Comparison of ENCODE assay signal across 8 cellular contexts in the genomic region with DNA sequence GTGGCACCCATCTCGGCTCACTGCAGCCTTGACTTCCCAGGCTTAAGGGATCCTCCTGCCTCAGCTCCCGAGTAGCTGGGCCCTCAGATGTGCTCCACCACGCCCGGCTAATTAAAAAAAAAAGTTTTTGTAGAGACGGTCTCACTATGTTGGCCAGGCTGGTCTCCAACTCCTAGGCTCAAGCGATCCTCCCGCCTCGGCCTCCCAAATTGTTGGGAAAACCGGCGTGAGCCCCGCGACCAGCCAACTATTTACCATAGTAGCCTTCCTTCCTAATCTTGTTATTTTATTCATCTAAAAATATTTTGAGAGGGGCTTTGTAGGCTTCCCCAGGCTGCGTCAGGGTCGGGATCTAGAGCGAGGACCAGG. TPM values are rescaled to one million over a fixed set of nuclear protein-coding genes. Genes with fewer than 3 reads are reported as not detected.
A peak's percentile ranks its signal among the peaks of the same experiment; 100 is the strongest.
DNase-seq lines count a peak whose midpoint lies in the region; ATAC-seq and TF ChIP-seq lines count a peak whose summit lies in the region.

No MANE protein-coding gene starts in this region.

- BruUV-seq in HCT116 (replicated peaks; lab: Mats Ljungman, UMichigan) = no TSS peak

- H3K4me1 ChIP-seq in HCT116 (ENCODE audit: control insufficient read depth in 1 of 2, insufficient read depth in 2 of 2, low read length in 2 of 2) (peaks cover 20 to 34% of the 10 kb centered on the region in 2 experiments), skeletal muscle tissue (ENCODE audit: control insufficient read depth in 3 of 3, insufficient read depth in 3 of 3, low read length in 3 of 3) (peaks cover 6 to 10% (median 10%) of the 10 kb centered on the region in 3 donors)

- H3K9me3 ChIP-seq in HCT116 (ENCODE audit: control insufficient read depth in 1 of 2, insufficient read depth in 1 of 2, low read depth in 1 of 2, low read length in 2 of 2) (no peaks in the 10 kb centered on the region), skeletal muscle tissue (ENCODE audit: control insufficient read depth in 3 of 3, low read length in 3 of 3) (no peaks in the 10 kb centered on the region)

- H3K79me2 ChIP-seq in HCT116 (ENCODE audit: insufficient read depth, low read length) = no peaks in the 10 kb centered on the region; the same call in 1 of the 2 replicates

- H3K9ac ChIP-seq in HCT116 (ENCODE audit: low read length) = peak overlapping the region; percentile 97
- H3K9ac ChIP-seq in skeletal muscle tissue (ENCODE audit: low read depth in 1 of 3, low read length in 3 of 3) = peak overlapping the region; percentile 82 to 94 (median 93)

- H3K36me3 ChIP-seq in HCT116 (ENCODE audit: control insufficient read depth in 1 of 2, insufficient read depth in 2 of 2, low read length in 2 of 2) (no peaks in the 10 kb centered on the region), skeletal muscle tissue (ENCODE audit: control insufficient read depth in 3 of 3, insufficient read depth in 3 of 3, low read length in 3 of 3) (no peaks in the 10 kb centered on the region)

- no peak overlapping the region for H2AFZ ChIP-seq in HCT116 (ENCODE audit: low read depth, low read length, poor library complexity, severe bottlenecking)

- CTCF ChIA-PET in HCT116 (lab: Charles Lee) (interaction anchor here (1.3 kb wide), 1 partner anchor 20 kb away, joined by 4 read pairs; no protein-coding TSS in a partner anchor), WTC11 (lab: Charles Lee) (interaction anchor here (6.9 kb wide), 1 partner anchor 20 kb away, joined by 52 read pairs; no protein-coding TSS in a partner anchor)

- H3K4me1 Mint-ChIP-seq in WTC11 (peaks cover 19% of the 10 kb centered on the region), glutamatergic neuron (ENCODE audit: low read depth, unreplicated experiment) (peaks cover 12% of the 10 kb centered on the region)

- no peak for TF ChIP-seq RAD21 in HCT116 (IDR thresholded peaks at IDR 0.05; ENCODE audit: low read depth)

- H3K9me2 ChIP-seq in HCT116 (ENCODE audit: insufficient read depth) = no peaks in the 10 kb centered on the region

- no peaks in the 10 kb centered on the region for H3K27me3 ChIP-seq in HCT116 (ENCODE audit: insufficient read depth, low read length)
- no peaks in the 10 kb centered on the region for H3K27me3 ChIP-seq in skeletal muscle tissue (ENCODE audit: control insufficient read depth in 3 of 3, insufficient read depth in 3 of 3, low read length in 3 of 3)

- intact Hi-C loops in HCT116 (cut with micrococcal nuclease) = no loop called here

- DNase-seq in HCT116 (ENCODE audit: low read depth, low spot score) (no peak), WTC11 (ENCODE audit: low spot score) (no peak), glutamatergic neuron (no peak), Kasumi-1 (lab: John Stamatoyannopoulos, UW) (no peak), GF-D8 (lab: John Stamatoyannopoulos, UW) (no peak)
- no peak for DNase-seq in activated CD4-positive, CD25-positive, alpha-beta regulatory T cell treated with anti-CD3 and anti-CD28 coated beads, Interleukin-2, amount 50 U/mL, for 72 hours

- peak overlapping the region; percentile 75 to 84 for H3K4me3 ChIP-seq in HCT116 (replicated peaks in 1 of 2; ENCODE audit: low read depth in 1 of 2, low read length in 2 of 2)
- H3K4me3 ChIP-seq in skeletal muscle tissue (ENCODE audit: low read length in 3 of 3) = peak overlapping the region; percentile 67 to 87 (median 87)

- H4K20me1 ChIP-seq in HCT116 (ENCODE audit: insufficient read depth) = no peaks in the 10 kb centered on the region

- H3K27ac ChIP-seq in HCT116 (ENCODE audit: low read depth, low read length) (peak overlapping the region; percentile 93), skeletal muscle tissue (ENCODE audit: low read depth, low read length) (peak overlapping the region; percentile 85)

- ATAC-seq in HCT116 (no peak), WTC11 (no peak), HG02798 (IDR thresholded peaks at IDR 0.05; ENCODE audit: poor library complexity, unreplicated experiment) (no peak)

- no peaks in the 10 kb centered on the region for H3K9me3 Mint-ChIP-seq in WTC11
- H3K9me3 Mint-ChIP-seq in glutamatergic neuron (ENCODE audit: unreplicated experiment) = peaks cover 6% of the 10 kb centered on the region

- RAD21 ChIA-PET in HCT116 (lab: Charles Lee; ENCODE audit: low non-redundant PET in 1 of 2, low total read pairs in 2 of 2, uncharacterized antibody in 2 of 2, unreplicated experiment in 2 of 2) = no interaction called here

- H3K27me3 Mint-ChIP-seq in WTC11 (ENCODE audit: low read depth) (peaks cover 3% of the 10 kb centered on the region; the same call in 1 of the 2 replicates), glutamatergic neuron (ENCODE audit: unreplicated experiment) (no peaks in the 10 kb centered on the region)

- POLR2A ChIA-PET in HCT116 (lab: Charles Lee) (no interaction called here), WTC11 (lab: Charles Lee) (interaction anchor here (1.8 kb wide), 1 partner anchor 16 kb away, joined by 4 read pairs; no protein-coding TSS in a partner anchor)

- H3K36me3 Mint-ChIP-seq in WTC11 (no peaks in the 10 kb centered on the region), glutamatergic neuron (ENCODE audit: unreplicated experiment) (no peaks in the 10 kb centered on the region)

- H3K27ac Mint-ChIP-seq in WTC11 = no peak overlapping the region
- H3K27ac Mint-ChIP-seq in glutamatergic neuron (ENCODE audit: unreplicated experiment) = no peak overlapping the region

- H3K4me3 Mint-ChIP-seq in WTC11 = peak overlapping the region; percentile 64
- peak overlapping the region; percentile 67 for H3K4me3 Mint-ChIP-seq in glutamatergic neuron (ENCODE audit: unreplicated experiment)

- H3K4me2 ChIP-seq in HCT116 (ENCODE audit: low read length) = peak overlapping the region; percentile 91

- TF ChIP-seq CTCF in HCT116 (IDR thresholded peaks at IDR 0.05 in 2 of 3, conservative IDR thresholded peaks at IDR 0.05 in 1 of 3; ENCODE audit: borderline replicate concordance in 1 of 3, insufficient read depth in 1 of 3, low read depth in 2 of 3, low read length in 2 of 3) (no peak), WTC11 (IDR thresholded peaks at IDR 0.05) (no peak), glutamatergic neuron (IDR thresholded peaks at IDR 0.05; ENCODE audit: partially characterized antibody, unreplicated experiment) (no peak)

- no peak for TF ChIP-seq POLR2A in HCT116 (IDR thresholded peaks at IDR 0.05; ENCODE audit: borderline replicate concordance, extremely low read depth, insufficient read depth, insufficient read length)

TF ChIP-seq in HCT116, 20 proteins besides CTCF, POLR2A, EP300 and RAD21:
- TF ChIP-seq JUND (IDR thresholded peaks at IDR 0.05) (no peak), SIN3A (IDR thresholded peaks at IDR 0.05; ENCODE audit: low read depth) (no peak), ZNF274 (IDR thresholded peaks at IDR 0.05; ENCODE audit: low read depth, low read length) (no peak), EGR1 (IDR thresholded peaks at IDR 0.05; ENCODE audit: low read depth) (no peak)
- TF ChIP-seq, protein P1, sequence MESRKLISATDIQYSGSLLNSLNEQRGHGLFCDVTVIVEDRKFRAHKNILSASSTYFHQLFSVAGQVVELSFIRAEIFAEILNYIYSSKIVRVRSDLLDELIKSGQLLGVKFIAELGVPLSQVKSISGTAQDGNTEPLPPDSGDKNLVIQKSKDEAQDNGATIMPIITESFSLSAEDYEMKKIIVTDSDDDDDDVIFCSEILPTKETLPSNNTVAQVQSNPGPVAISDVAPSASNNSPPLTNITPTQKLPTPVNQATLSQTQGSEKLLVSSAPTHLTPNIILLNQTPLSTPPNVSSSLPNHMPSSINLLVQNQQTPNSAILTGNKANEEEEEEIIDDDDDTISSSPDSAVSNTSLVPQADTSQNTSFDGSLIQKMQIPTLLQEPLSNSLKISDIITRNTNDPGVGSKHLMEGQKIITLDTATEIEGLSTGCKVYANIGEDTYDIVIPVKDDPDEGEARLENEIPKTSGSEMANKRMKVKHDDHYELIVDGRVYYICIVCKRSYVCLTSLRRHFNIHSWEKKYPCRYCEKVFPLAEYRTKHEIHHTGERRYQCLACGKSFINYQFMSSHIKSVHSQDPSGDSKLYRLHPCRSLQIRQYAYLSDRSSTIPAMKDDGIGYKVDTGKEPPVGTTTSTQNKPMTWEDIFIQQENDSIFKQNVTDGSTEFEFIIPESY (IDR thresholded peaks at IDR 0.05; ENCODE audit: extremely low read depth, insufficient replicate concordance, low read length) = no peak

TF ChIP-seq in WTC11, 78 proteins besides CTCF, POLR2A, EP300 and RAD21 (continues in another document):
- no peak for TF ChIP-seq HMGA2 (CRISPR knock-in tag; IDR thresholded peaks at IDR 0.05)
- TF ChIP-seq ZNF121 (CRISPR knock-in tag; IDR thresholded peaks at IDR 0.05) = peak; percentile 75; the same call in 1 of the 2 replicates
- TF ChIP-seq, protein P2, sequence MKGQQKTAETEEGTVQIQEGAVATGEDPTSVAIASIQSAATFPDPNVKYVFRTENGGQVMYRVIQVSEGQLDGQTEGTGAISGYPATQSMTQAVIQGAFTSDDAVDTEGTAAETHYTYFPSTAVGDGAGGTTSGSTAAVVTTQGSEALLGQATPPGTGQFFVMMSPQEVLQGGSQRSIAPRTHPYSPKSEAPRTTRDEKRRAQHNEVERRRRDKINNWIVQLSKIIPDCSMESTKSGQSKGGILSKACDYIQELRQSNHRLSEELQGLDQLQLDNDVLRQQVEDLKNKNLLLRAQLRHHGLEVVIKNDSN (CRISPR knock-in tag; IDR thresholded peaks at IDR 0.05) = no peak
- TF ChIP-seq FOXK1 (CRISPR knock-in tag; IDR thresholded peaks at IDR 0.05) = no peak
- no peak for TF ChIP-seq EMX1 (CRISPR knock-in tag; IDR thresholded peaks at IDR 0.05)
- TF ChIP-seq, protein P3, sequence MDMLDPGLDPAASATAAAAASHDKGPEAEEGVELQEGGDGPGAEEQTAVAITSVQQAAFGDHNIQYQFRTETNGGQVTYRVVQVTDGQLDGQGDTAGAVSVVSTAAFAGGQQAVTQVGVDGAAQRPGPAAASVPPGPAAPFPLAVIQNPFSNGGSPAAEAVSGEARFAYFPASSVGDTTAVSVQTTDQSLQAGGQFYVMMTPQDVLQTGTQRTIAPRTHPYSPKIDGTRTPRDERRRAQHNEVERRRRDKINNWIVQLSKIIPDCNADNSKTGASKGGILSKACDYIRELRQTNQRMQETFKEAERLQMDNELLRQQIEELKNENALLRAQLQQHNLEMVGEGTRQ (CRISPR knock-in tag; IDR thresholded peaks at IDR 0.05) = no peak
- TF ChIP-seq GTF2I (CRISPR knock-in tag; conservative IDR thresholded peaks at IDR 0.05) = 0 out of 2 replicates have a peak, but pooled peaks have one; percentile 50

RNA-seq across cellular contexts. Expression of a gene that starts 25.4 kb away (rescaled TPM):
- 111 TPM for total RNA-seq in HCT116 (2021; ENCODE audit: unreplicated experiment)
- polyA plus RNA-seq in HCT116 (2012) = 37.0 and 40.0 TPM in 2 replicates
- total RNA-seq in WTC11 (2021) = 78.8 to 83.1 TPM (median 81.9 TPM) in 3 replicates
- total RNA-seq in glutamatergic neuron (ENCODE audit: unreplicated experiment) = 60.6 TPM
- 39.7 TPM for total RNA-seq in skeletal muscle tissue

RNA-seq across cellular contexts. Expression of a gene that starts 54.1 kb away (rescaled TPM):
- 1.8 TPM for total RNA-seq in HCT116 (2021; ENCODE audit: unreplicated experiment)
- 2.3 and 4.6 TPM in 2 replicates for polyA plus RNA-seq in HCT116 (2012)
- 0.53 to 1.6 TPM (median 0.55 TPM) in 3 replicates for total RNA-seq in WTC11 (2021)
- 0.34 TPM for total RNA-seq in glutamatergic neuron (ENCODE audit: unreplicated experiment)
- total RNA-seq in skeletal muscle tissue = 0.52 TPM
